Comparison of ENCODE assay signal across 21 cellular contexts in genomic region chr2:118110991-118111390, GRCh38. TPM values are rescaled to one million over a fixed set of nuclear protein-coding genes. Genes with fewer than 3 reads are reported as not detected.
A peak's percentile ranks its signal among the peaks of the same experiment; 100 is the strongest.
DNase-seq lines count a peak whose midpoint lies in the region; ATAC-seq and TF ChIP-seq lines count a peak whose summit lies in the region.
"Had no signal": no experiment of that assay in that cellular context is flagged by ENCODE, and none has a peak within 500 bp of the region (broad histone marks: within the 10 kb centered on the region; RNA-seq: fewer than 3 reads in every experiment).

No MANE protein-coding gene starts in this region.

- POLR2A ChIA-PET in T-cell (lab: Charles Lee): no interaction called here

- no peaks in the 10 kb centered on the region for H3K27me3 ChIP-seq in RWPE2 (ENCODE audit: insufficient read depth, poor library complexity, severe bottlenecking)
- H3K27me3 ChIP-seq: BLaER1 had no signal

- ATAC-seq in activated T-cell treated with anti-CD3 and anti-CD28 coated beads, Interleukin-2, amount 50 U/mL, for 72 hours (replicated peaks in 1 of 2): no peak
- ATAC-seq in RWPE2 (ENCODE audit: low read depth) (no peak), memory B cell (ENCODE audit: low read depth) (no peak), T-cell (replicated peaks in 1 of 4) (no peak)
- ATAC-seq: CD8-positive, alpha-beta T cell; GM12878; GM23338; HCT116 had no signal

- peak overlapping the region; percentile 94 for H3K27ac ChIP-seq in RWPE2 (ENCODE audit: poor library complexity, severe bottlenecking)
- H3K27ac ChIP-seq: 22Rv1, BLaER1, C4-2B had no signal

- no peak overlapping the region for H3K4me3 ChIP-seq in RWPE2 (ENCODE audit: severe bottlenecking)
- H3K4me3 ChIP-seq: BLaER1, GM12878, GM23338 had no signal

- no peaks in the 10 kb centered on the region for H3K9me3 Mint-ChIP-seq in activated T-cell treated with anti-CD3 and anti-CD28 coated beads, Interleukin-2, amount 50 U/mL, for 72 hours
- H3K9me3 Mint-ChIP-seq in memory B cell: peaks cover 2% of the 10 kb centered on the region
- no peaks in the 10 kb centered on the region for H3K9me3 Mint-ChIP-seq in T-cell
- no peaks in the 10 kb centered on the region for H3K9me3 Mint-ChIP-seq in activated T-helper 2 cell treated with anti-CD3 and anti-CD28 coated beads, Interferon-gamma antibody, Interleukin-2, Interleukin-4, amounts not matched to agents 10 μg/mL and 5 μg/mL and 100 μg/mL, durations not matched to agents 14 hours and 24 hours and 36 hours
- H3K9me3 Mint-ChIP-seq: CD4-positive, CD25-positive, alpha-beta regulatory T cell; CD8-positive, alpha-beta T cell; GM23338; H9 had no signal

- no peak for TF ChIP-seq CTCF in RWPE2 (IDR thresholded peaks at IDR 0.05; ENCODE audit: poor library complexity, severe bottlenecking)

- no peak overlapping the region for H3K4me3 Mint-ChIP-seq in activated T-cell treated with anti-CD3 and anti-CD28 coated beads, Interleukin-2, amount 50 U/mL, for 72 hours
- no peak overlapping the region for H3K4me3 Mint-ChIP-seq in memory B cell
- no peak overlapping the region for H3K4me3 Mint-ChIP-seq in T-cell
- H3K4me3 Mint-ChIP-seq in activated T-helper 2 cell treated with anti-CD3 and anti-CD28 coated beads, Interferon-gamma antibody, Interleukin-2, Interleukin-4, amounts not matched to agents 10 μg/mL and 5 μg/mL and 100 μg/mL, durations not matched to agents 14 hours and 24 hours and 36 hours (ENCODE audit: low read depth): no peak overlapping the region
- H3K4me3 Mint-ChIP-seq: B cell; CD4-positive, CD25-positive, alpha-beta regulatory T cell; CD8-positive, alpha-beta T cell; GM23338; H9 had no signal

- no peaks in the 10 kb centered on the region for H3K27me3 Mint-ChIP-seq in activated T-cell treated with anti-CD3 and anti-CD28 coated beads, Interleukin-2, amount 50 U/mL, for 72 hours (ENCODE audit: low read depth)
- H3K27me3 Mint-ChIP-seq in memory B cell: no peaks in the 10 kb centered on the region
- H3K27me3 Mint-ChIP-seq in T-cell: no peaks in the 10 kb centered on the region
- H3K27me3 Mint-ChIP-seq in activated T-helper 2 cell treated with anti-CD3 and anti-CD28 coated beads, Interferon-gamma antibody, Interleukin-2, Interleukin-4, amounts not matched to agents 10 μg/mL and 5 μg/mL and 100 μg/mL, durations not matched to agents 14 hours and 24 hours and 36 hours (ENCODE audit: low read depth): no peaks in the 10 kb centered on the region
- H3K27me3 Mint-ChIP-seq: B cell; CD4-positive, CD25-positive, alpha-beta regulatory T cell had no signal

- H3K4me1 Mint-ChIP-seq in activated T-cell treated with anti-CD3 and anti-CD28 coated beads, Interleukin-2, amount 50 U/mL, for 72 hours (ENCODE audit: low read depth): peaks cover 12% of the 10 kb centered on the region
- H3K4me1 Mint-ChIP-seq in memory B cell (peaks cover 7% of the 10 kb centered on the region), T-cell (no peaks in the 10 kb centered on the region)
- peaks cover 23% of the 10 kb centered on the region for H3K4me1 Mint-ChIP-seq in activated T-helper 2 cell treated with anti-CD3 and anti-CD28 coated beads, Interferon-gamma antibody, Interleukin-2, Interleukin-4, amounts not matched to agents 10 μg/mL and 5 μg/mL and 100 μg/mL, durations not matched to agents 14 hours and 24 hours and 36 hours (ENCODE audit: low read depth)
- H3K4me1 Mint-ChIP-seq: GM23338 had no signal

- intact Hi-C loops in activated T-helper 2 cell treated with anti-CD3 and anti-CD28 coated beads, Interferon-gamma antibody, Interleukin-2, Interleukin-4, amounts not matched to agents 10 μg/mL and 5 μg/mL and 100 μg/mL, durations not matched to agents 14 hours and 24 hours and 36 hours (cut with micrococcal nuclease): no loop called here

- H3K4me1 ChIP-seq in RWPE2 (ENCODE audit: insufficient read depth, poor library complexity, severe bottlenecking): peaks cover 34% of the 10 kb centered on the region
- H3K4me1 ChIP-seq: BLaER1, Caco-2 had no signal

- H3K27ac Mint-ChIP-seq in activated T-cell treated with anti-CD3 and anti-CD28 coated beads, Interleukin-2, amount 50 U/mL, for 72 hours: peak overlapping the region; percentile 36
- peak overlapping the region; percentile 22 for H3K27ac Mint-ChIP-seq in memory B cell
- H3K27ac Mint-ChIP-seq in T-cell: no peak overlapping the region
- H3K27ac Mint-ChIP-seq in activated T-helper 2 cell treated with anti-CD3 and anti-CD28 coated beads, Interferon-gamma antibody, Interleukin-2, Interleukin-4, amounts not matched to agents 10 μg/mL and 5 μg/mL and 100 μg/mL, durations not matched to agents 14 hours and 24 hours and 36 hours: no peak overlapping the region
- H3K27ac Mint-ChIP-seq: B cell; CD4-positive, CD25-positive, alpha-beta regulatory T cell; CD8-positive, alpha-beta T cell; GM23338; H9 had no signal

- no peaks in the 10 kb centered on the region for H3K9me3 ChIP-seq in RWPE2 (ENCODE audit: severe bottlenecking)
- H3K9me3 ChIP-seq: BLaER1, Caco-2 had no signal

- DNase-seq in activated T-cell treated with anti-CD3 and anti-CD28 coated beads, Interleukin-2, amount 50 U/mL, for 72 hours: no peak
- no peak for DNase-seq in activated T-cell treated with anti-CD3 and anti-CD28 coated beads for 4 hours
- no peak for DNase-seq in RWPE2 (ENCODE audit: low spot score)
- no peak for DNase-seq in memory B cell (ENCODE audit: low spot score in 2 of 2)
- DNase-seq in T-cell: no peak
- DNase-seq in activated T-helper 2 cell treated with anti-CD3 and anti-CD28 coated beads, Interferon-gamma antibody, Interleukin-2, Interleukin-4, amounts not matched to agents 10 μg/mL and 5 μg/mL and 100 μg/mL, durations not matched to agents 14 hours and 24 hours and 36 hours (ENCODE audit: low spot score): no peak
- DNase-seq: Caco-2; CD4-positive, CD25-positive, alpha-beta regulatory T cell; CD8-positive, alpha-beta T cell; DMS 273 treated with DMSO at 0.1 percent for 48 hours; DMS79; EL; GDM1; H9 had no signal

- peaks cover 48% of the 10 kb centered on the region for H3K36me3 ChIP-seq in RWPE2 (ENCODE audit: low read depth)

- H3K36me3 Mint-ChIP-seq in activated T-cell treated with anti-CD3 and anti-CD28 coated beads, Interleukin-2, amount 50 U/mL, for 72 hours (ENCODE audit: insufficient read depth in 2 of 2): peaks cover 9 to 20% of the 10 kb centered on the region in 2 donors
- peaks cover 27% of the 10 kb centered on the region for H3K36me3 Mint-ChIP-seq in memory B cell
- H3K36me3 Mint-ChIP-seq in T-cell: peaks cover 43% of the 10 kb centered on the region
- H3K36me3 Mint-ChIP-seq in activated T-helper 2 cell treated with anti-CD3 and anti-CD28 coated beads, Interferon-gamma antibody, Interleukin-2, Interleukin-4, amounts not matched to agents 10 μg/mL and 5 μg/mL and 100 μg/mL, durations not matched to agents 14 hours and 24 hours and 36 hours (ENCODE audit: low read depth): peaks cover 61% of the 10 kb centered on the region

- CTCF ChIA-PET in T-cell (lab: Charles Lee): no interaction called here

RNA-seq across cellular contexts. Expression of gene INSIG2, which starts 22.7 kb away (rescaled TPM):
- total RNA-seq in activated T-cell treated with anti-CD3 and anti-CD28 coated beads, Interleukin-2, amount 50 U/mL, for 72 hours: 10 to 100 TPM; 23.1 to 48.9 TPM
- total RNA-seq in T-cell: 10 to 100 TPM; 13.8 to 18.9 (median 16.9) TPM
- 48.4 and 51.6 TPM in 2 replicates for total RNA-seq in activated T-helper 2 cell treated with anti-CD3 and anti-CD28 coated beads, Interferon-gamma antibody, Interleukin-2, Interleukin-4, amounts not matched to agents 10 μg/mL and 5 μg/mL and 100 μg/mL, durations not matched to agents 14 hours and 24 hours and 36 hours

Comparison
In these comparisons a context has a peak if more than half of its experiments do, and no peak if none do; other contexts are left out.
1. H3K27ac Mint-ChIP-seq: peak in activated T-cell treated with anti-CD3 and anti-CD28 coated beads, Interleukin-2, amount 50 U/mL, for 72 hours (single experiment) and memory B cell (single experiment); none in T-cell (0 of 2) and activated T-helper 2 cell treated with anti-CD3 and anti-CD28 coated beads, Interferon-gamma antibody, Interleukin-2, Interleukin-4, amounts not matched to agents 10 μg/mL and 5 μg/mL and 100 μg/mL, durations not matched to agents 14 hours and 24 hours and 36 hours (single experiment).